10 cellular contexts compared by ENCODE assay signal in genomic region chr16:84507011-84507982, GRCh38. TPM values are rescaled to one million over a fixed set of nuclear protein-coding genes. Genes with fewer than 3 reads are reported as not detected.
DNase-seq lines count a peak whose midpoint lies in the region; ATAC-seq and TF ChIP-seq lines count a peak whose summit lies in the region.
"Had no signal": no experiment of that assay in that cellular context is flagged by ENCODE, and none has a peak within 500 bp of the region (broad histone marks: within the 10 kb centered on the region; RNA-seq: fewer than 3 reads in every experiment).

No MANE protein-coding gene starts in this region.

- no peaks in the 10 kb centered on the region for H3K36me3 ChIP-seq in upper lobe of right lung
- H3K36me3 ChIP-seq: thoracic aorta had no signal

- H3K27ac Mint-ChIP-seq in activated naive CD8-positive, alpha-beta T cell treated with anti-CD3 and anti-CD28 coated beads, Interleukin-2, amount 10 ng/mL, durations not matched to agents 7 days and 5 days: peak overlapping the region; percentile 70

- peaks cover 56% of the 10 kb centered on the region for H3K4me1 Mint-ChIP-seq in activated naive CD8-positive, alpha-beta T cell treated with anti-CD3 and anti-CD28 coated beads, Interleukin-2, amount 10 ng/mL, durations not matched to agents 7 days and 5 days

- peak overlapping the region; percentile 14 for H3K4me3 Mint-ChIP-seq in activated naive CD8-positive, alpha-beta T cell treated with anti-CD3 and anti-CD28 coated beads, Interleukin-2, amount 10 ng/mL, durations not matched to agents 7 days and 5 days

- intact Hi-C loops in upper lobe of right lung (cut with DNase I): no loop called here

- POLR2A ChIA-PET in activated naive CD8-positive, alpha-beta T cell treated with anti-CD3 and anti-CD28 coated beads, Interleukin-2, amount 10 ng/mL, durations not matched to agents 7 days and 5 days (lab: Charles Lee): interaction anchor here (0.9 to 3.2 kb wide), 6 partner anchors 8 to 230 kb away, joined by 3 to 14 read pairs (median 5); no protein-coding TSS in a partner anchor

- no peak for TF ChIP-seq CTCF in upper lobe of right lung (IDR thresholded peaks at IDR 0.05)

- no peak for ATAC-seq in activated naive CD8-positive, alpha-beta T cell treated with anti-CD3 and anti-CD28 coated beads, Interleukin-2, amount 10 ng/mL, durations not matched to agents 7 days and 5 days (ENCODE audit: low read depth)
- ATAC-seq in upper lobe of right lung (no peak), GM21515 (IDR thresholded peaks at IDR 0.05; ENCODE audit: unreplicated experiment) (no peak), esophagus mucosa (no peak)

- peaks cover 22% of the 10 kb centered on the region for H3K36me3 Mint-ChIP-seq in activated naive CD8-positive, alpha-beta T cell treated with anti-CD3 and anti-CD28 coated beads, Interleukin-2, amount 10 ng/mL, durations not matched to agents 7 days and 5 days

- no peaks in the 10 kb centered on the region for H3K27me3 ChIP-seq in upper lobe of right lung

- no peak overlapping the region for H3K4me3 ChIP-seq in upper lobe of right lung
- H3K4me3 ChIP-seq: thoracic aorta had no signal

- no peak overlapping the region for H3K27ac ChIP-seq in upper lobe of right lung
- H3K27ac ChIP-seq: thoracic aorta had no signal

- H3K27me3 Mint-ChIP-seq in activated naive CD8-positive, alpha-beta T cell treated with anti-CD3 and anti-CD28 coated beads, Interleukin-2, amount 10 ng/mL, durations not matched to agents 7 days and 5 days: no peaks in the 10 kb centered on the region

- no peaks in the 10 kb centered on the region for H3K9me3 ChIP-seq in upper lobe of right lung
- H3K9me3 ChIP-seq: Caco-2, thoracic aorta had no signal

- no peaks in the 10 kb centered on the region for H3K9me3 Mint-ChIP-seq in activated naive CD8-positive, alpha-beta T cell treated with anti-CD3 and anti-CD28 coated beads, Interleukin-2, amount 10 ng/mL, durations not matched to agents 7 days and 5 days

- DNase-seq in stimulated activated CD4-positive, alpha-beta T cell treated with anti-CD3 and anti-CD28 coated beads, Interleukin-1b, Interleukin-23, amount 100 ng/mL, for 48 hours: peak; percentile 56
- no peak for DNase-seq in stimulated activated CD4-positive, alpha-beta T cell treated with anti-CD3 and anti-CD28 coated beads, Interleukin-2, amount 100 ng/mL, for 48 hours
- peak; percentile 25 for DNase-seq in NCI-H2171 treated with DMSO at 0.1 percent for 48 hours (lab: John Stamatoyannopoulos, UW)
- no peak for DNase-seq in activated naive CD8-positive, alpha-beta T cell treated with anti-CD3 and anti-CD28 coated beads, Interleukin-2, amount 10 ng/mL, durations not matched to agents 7 days and 5 days
- DNase-seq in upper lobe of right lung: peak; percentile 62
- DNase-seq in NCI-H1436 (lab: John Stamatoyannopoulos, UW): no peak

- H3K4me1 ChIP-seq in upper lobe of right lung: peaks cover 19% of the 10 kb centered on the region

RNA-seq across cellular contexts. Expression of gene MEAK7, which starts 2.8 kb away (rescaled TPM):
- 10 to 100 TPM; 95.7 to 98.3 TPM for total RNA-seq in activated naive CD8-positive, alpha-beta T cell treated with anti-CD3 and anti-CD28 coated beads, Interleukin-2, amount 10 ng/mL, durations not matched to agents 7 days and 5 days
- total RNA-seq in upper lobe of right lung (10.8 TPM), esophagus mucosa (58.3 TPM)

Comparison
In these comparisons a context has a peak if more than half of its experiments do, and no peak if none do; other contexts are left out.
1. DNase-seq: peak in stimulated activated CD4-positive, alpha-beta T cell treated with anti-CD3 and anti-CD28 coated beads, Interleukin-1b, Interleukin-23, amount 100 ng/mL, for 48 hours (single experiment), NCI-H2171 treated with DMSO at 0.1 percent for 48 hours (single experiment) and upper lobe of right lung (single experiment); none in stimulated activated CD4-positive, alpha-beta T cell treated with anti-CD3 and anti-CD28 coated beads, Interleukin-2, amount 100 ng/mL, for 48 hours (0 of 2), activated naive CD8-positive, alpha-beta T cell treated with anti-CD3 and anti-CD28 coated beads, Interleukin-2, amount 10 ng/mL, durations not matched to agents 7 days and 5 days (single experiment) and NCI-H1436 (single experiment).